Comparison of ENCODE assay signal across 8 cellular contexts in genomic region chr1:10693497-10694273, GRCh38.
DNase-seq lines count a peak whose midpoint lies in the region; ATAC-seq, FAIRE-seq and TF ChIP-seq lines count a peak whose summit lies in the region.
"Had no signal": no experiment of that assay in that cellular context is flagged by ENCODE, and none has a peak within 500 bp of the region (broad histone marks: within the 10 kb centered on the region; RNA-seq: fewer than 3 reads in every experiment).

No MANE protein-coding gene starts in this region.

- H3K9me3 ChIP-seq in ascending aorta = no peaks in the 10 kb centered on the region
- no peaks in the 10 kb centered on the region for H3K9me3 ChIP-seq in kidney (ENCODE audit: control insufficient read depth in 1 of 2, low read length in 2 of 2)

- in situ Hi-C loops in GM13977 (cut with MboI; ENCODE audit: low pct_unique_long_range_greater_than_20kb, low sequenced_read_pairs, unreplicated experiment) = no loop called here

- H3K27ac ChIP-seq in ascending aorta (peak overlapping the region; percentile 68 to 90), kidney (ENCODE audit: low read depth in 2 of 2, low read length in 2 of 2) (peak overlapping the region; percentile 72 to 88)

- peak; percentile 83 for DNase-seq in GM13977 (ENCODE audit: low spot score)
- DNase-seq in SKM-1 (lab: John Stamatoyannopoulos, UW; ENCODE audit: unreplicated experiment) = peak; percentile 32
- no peak for DNase-seq in ascending aorta (ENCODE audit: low spot score in 2 of 2)
- DNase-seq in kidney = no peak
- DNase-seq in stimulated activated CD8-positive, alpha-beta memory T cell treated with anti-CD3 and anti-CD28 coated beads, Interleukin-12 subunit alpha, Interleukin-12 subunit beta, amount 100 ng/mL, for 4 hours (ENCODE audit: low read depth) = peak; percentile 33
- no peak for DNase-seq in sciatic nerve (ENCODE audit: low spot score)

- peak; percentile 11 for ATAC-seq in HG03175 (IDR thresholded peaks at IDR 0.05; ENCODE audit: unreplicated experiment)
- ATAC-seq in sciatic nerve = no peak

- H3K36me3 ChIP-seq in ascending aorta = no peaks in the 10 kb centered on the region
- no peaks in the 10 kb centered on the region for H3K36me3 ChIP-seq in kidney (ENCODE audit: control insufficient read depth in 1 of 2, insufficient read depth in 2 of 2, low read length in 2 of 2)

- TF ChIP-seq CTCF in GM13977 (IDR thresholded peaks at IDR 0.05; ENCODE audit: extremely low read depth, insufficient read depth, missing control alignments) (no peak), ascending aorta (IDR thresholded peaks at IDR 0.05) (no peak), kidney (IDR thresholded peaks at IDR 0.05; ENCODE audit: borderline replicate concordance, extremely low read depth, insufficient read depth) (no peak)

- no peak for FAIRE-seq in kidney (lab: Jason Lieb, UNC)
- FAIRE-seq: colon had no signal

- H3K27me3 ChIP-seq in ascending aorta = no peaks in the 10 kb centered on the region

- H3K4me3 ChIP-seq in ascending aorta = peak overlapping the region; percentile 87 to 93
- H3K4me3 ChIP-seq in kidney (ENCODE audit: low read length in 2 of 2) = peak overlapping the region; percentile 65 to 67

- intact Hi-C loops in ascending aorta (cut with DNase I) (loop anchor here (2.0 to 5.0 kb wide), 5 partner anchors 25 to 869 kb away; no protein-coding TSS in a partner anchor), kidney (cut with DNase I) (no loop called here), sciatic nerve (cut with DNase I) (no loop called here)

- peaks cover under 1 to 35% of the 10 kb centered on the region in 2 donors for H3K4me1 ChIP-seq in ascending aorta
- peaks cover 16 to 57% of the 10 kb centered on the region in 2 donors for H3K4me1 ChIP-seq in kidney (ENCODE audit: control insufficient read depth in 1 of 2, insufficient read depth in 1 of 2, low read depth in 1 of 2, low read length in 2 of 2)

- H3K9ac ChIP-seq in kidney (ENCODE audit: low read length in 2 of 2) = peak overlapping the region; percentile 54 to 73

Comparison
In these comparisons a context has a peak if more than half of its experiments do, and no peak if none do; other contexts are left out.
1. DNase-seq: peak in GM13977 (single experiment), SKM-1 (single experiment) and stimulated activated CD8-positive, alpha-beta memory T cell treated with anti-CD3 and anti-CD28 coated beads, Interleukin-12 subunit alpha, Interleukin-12 subunit beta, amount 100 ng/mL, for 4 hours (single experiment); none in ascending aorta (0 of 2), kidney (single experiment) and sciatic nerve (single experiment).